ENCODE assay signal across 15 cellular contexts in genomic region chr18:7663305-7664023, GRCh38.
"Had no signal": no experiment of that assay in that cellular context is flagged by ENCODE, and none has a peak within 500 bp of the region (broad histone marks: within the 10 kb centered on the region; RNA-seq: fewer than 3 reads in every experiment).

No MANE protein-coding gene starts in this region.

- H3K9me3 Mint-ChIP-seq: activated T-helper 17 cell treated with anti-CD3 and anti-CD28 coated beads, Interleukin-2, amount 50 U/mL, for 72 hours had no signal

- H3K9me3 ChIP-seq: esophagus muscularis mucosa, pancreas had no signal

- H3K4me3 Mint-ChIP-seq: activated naive CD4-positive, alpha-beta T cell treated with anti-CD3 and anti-CD28 coated beads, Interleukin-2, amount 10 ng/mL, durations not matched to agents 7 days and 5 days; activated T-helper 17 cell treated with anti-CD3 and anti-CD28 coated beads, Interleukin-2, amount 50 U/mL, for 72 hours; stimulated activated effector memory CD8-positive, alpha-beta T cell treated with anti-CD3 and anti-CD28 coated beads, Interleukin-12 subunit alpha, Interleukin-12 subunit beta, amount 100 ng/mL, for 72 hours; T-cell had no signal

- H3K27me3 ChIP-seq: cardiac muscle cell, esophagus muscularis mucosa, pancreas had no signal

- H3K4me3 ChIP-seq: cardiac muscle cell, esophagus muscularis mucosa, lung, pancreas had no signal

- FAIRE-seq: astrocyte, endometrium, pancreas had no signal

- H3K27ac ChIP-seq: cardiac muscle cell, esophagus muscularis mucosa, pancreas, VCaP had no signal

- ATAC-seq: activated T-helper 17 cell treated with anti-CD3 and anti-CD28 coated beads, Interleukin-2, amount 50 U/mL, for 72 hours; pancreas; stimulated activated effector memory CD8-positive, alpha-beta T cell treated with anti-CD3 and anti-CD28 coated beads, Interleukin-12 subunit alpha, Interleukin-12 subunit beta, amount 100 ng/mL, for 72 hours; T-cell had no signal

- H3K36me3 ChIP-seq: cardiac muscle cell, esophagus muscularis mucosa, pancreas had no signal

- H3K27ac Mint-ChIP-seq: activated naive CD4-positive, alpha-beta T cell treated with anti-CD3 and anti-CD28 coated beads, Interleukin-2, amount 10 ng/mL, durations not matched to agents 7 days and 5 days; activated T-helper 17 cell treated with anti-CD3 and anti-CD28 coated beads, Interleukin-2, amount 50 U/mL, for 72 hours; stimulated activated effector memory CD8-positive, alpha-beta T cell treated with anti-CD3 and anti-CD28 coated beads, Interleukin-12 subunit alpha, Interleukin-12 subunit beta, amount 100 ng/mL, for 72 hours; T-cell had no signal

- H3K27me3 Mint-ChIP-seq: activated naive CD4-positive, alpha-beta T cell treated with anti-CD3 and anti-CD28 coated beads, Interleukin-2, amount 10 ng/mL, durations not matched to agents 7 days and 5 days; activated T-helper 17 cell treated with anti-CD3 and anti-CD28 coated beads, Interleukin-2, amount 50 U/mL, for 72 hours; T-cell had no signal

- H3K4me1 Mint-ChIP-seq: activated naive CD4-positive, alpha-beta T cell treated with anti-CD3 and anti-CD28 coated beads, Interleukin-2, amount 10 ng/mL, durations not matched to agents 7 days and 5 days; activated T-helper 17 cell treated with anti-CD3 and anti-CD28 coated beads, Interleukin-2, amount 50 U/mL, for 72 hours; stimulated activated effector memory CD8-positive, alpha-beta T cell treated with anti-CD3 and anti-CD28 coated beads, Interleukin-12 subunit alpha, Interleukin-12 subunit beta, amount 100 ng/mL, for 72 hours; T-cell had no signal

- H3K36me3 Mint-ChIP-seq: activated naive CD4-positive, alpha-beta T cell treated with anti-CD3 and anti-CD28 coated beads, Interleukin-2, amount 10 ng/mL, durations not matched to agents 7 days and 5 days; stimulated activated effector memory CD8-positive, alpha-beta T cell treated with anti-CD3 and anti-CD28 coated beads, Interleukin-12 subunit alpha, Interleukin-12 subunit beta, amount 100 ng/mL, for 72 hours; T-cell had no signal

- H3K4me1 ChIP-seq: pancreas had no signal

- DNase-seq: activated CD4-positive, alpha-beta T cell treated with anti-CD3 and anti-CD28 coated beads, Interleukin-2, amount 50 U/mL, for 48 hours; activated naive CD4-positive, alpha-beta T cell treated with anti-CD3 and anti-CD28 coated beads, Interleukin-2, amount 10 ng/mL, durations not matched to agents 7 days and 5 days; glutamatergic neuron; hypothalamus; pancreas; T-cell; T-helper 9 cell had no signal
